In genomic region chr3:32835943-32836342, GRCh38 we compare ENCODE assay signal across 18 cellular contexts. TPM values are rescaled to one million over a fixed set of nuclear protein-coding genes. Genes with fewer than 3 reads are reported as not detected.
A peak's percentile ranks its signal among the peaks of the same experiment; 100 is the strongest.
DNase-seq lines count a peak whose midpoint lies in the region; ATAC-seq and TF ChIP-seq lines count a peak whose summit lies in the region.
"Had no signal": no experiment of that assay in that cellular context is flagged by ENCODE, and none has a peak within 500 bp of the region (broad histone marks: within the 10 kb centered on the region; RNA-seq: fewer than 3 reads in every experiment).

No MANE protein-coding gene starts in this region.

- H3K79me2 ChIP-seq in Loucy (ENCODE audit: insufficient read depth, low read length): peaks cover 100% of the 10 kb centered on the region
- peaks cover 100% of the 10 kb centered on the region for H3K79me2 ChIP-seq in neural progenitor cell (ENCODE audit: low read depth)

- H3K27me3 ChIP-seq in Loucy (ENCODE audit: insufficient read depth, low read length, poor library complexity, severe bottlenecking) (no peaks in the 10 kb centered on the region), neural progenitor cell (no peaks in the 10 kb centered on the region)
- H3K27me3 ChIP-seq: BLaER1 had no signal

- peaks cover 85% of the 10 kb centered on the region for H3K4me1 Mint-ChIP-seq in neural progenitor cell

- H4K20me1 ChIP-seq in Loucy (ENCODE audit: insufficient read depth, low read length, poor library complexity, severe bottlenecking): no peaks in the 10 kb centered on the region
- H4K20me1 ChIP-seq in neural progenitor cell (ENCODE audit: low read depth): peaks cover 100% of the 10 kb centered on the region
- H4K20me1 ChIP-seq: BLaER1 had no signal

- H3K4me2 ChIP-seq in Loucy (ENCODE audit: low read depth, low read length, poor library complexity, severe bottlenecking) (peak overlapping the region; percentile 28), neural progenitor cell (peak overlapping the region; percentile 81)
- H3K4me2 ChIP-seq: BLaER1 had no signal

- TF ChIP-seq CTCF in Loucy (conservative IDR thresholded peaks at IDR 0.05; ENCODE audit: low read length) (no peak), neural progenitor cell (IDR thresholded peaks at IDR 0.05) (no peak)

- H3K9ac ChIP-seq in Loucy (ENCODE audit: low read depth, low read length, poor library complexity, severe bottlenecking) (peak overlapping the region; percentile 34), neural progenitor cell (no peak overlapping the region)
- H3K9ac ChIP-seq: BLaER1 had no signal

- peaks cover 7% of the 10 kb centered on the region for H3K36me3 Mint-ChIP-seq in neural progenitor cell
- H3K36me3 Mint-ChIP-seq: CD8-positive, alpha-beta T cell had no signal

- H3K27me3 Mint-ChIP-seq in neural progenitor cell (ENCODE audit: insufficient read depth, low read depth): peaks cover 5% of the 10 kb centered on the region

- H3K27ac Mint-ChIP-seq in neural progenitor cell: peak overlapping the region; percentile 17
- H3K27ac Mint-ChIP-seq: CD8-positive, alpha-beta T cell had no signal

- H3K27ac ChIP-seq in neural progenitor cell: peak overlapping the region; percentile 98
- H3K27ac ChIP-seq: BLaER1, SJSA1 had no signal

- H3K4me3 ChIP-seq in Loucy (ENCODE audit: low read length, poor library complexity, severe bottlenecking): peak overlapping the region; percentile 1
- peak overlapping the region; percentile 36 for H3K4me3 ChIP-seq in neural progenitor cell
- H3K4me3 ChIP-seq: BLaER1, SJSA1 had no signal

- H3K9me3 Mint-ChIP-seq in neural progenitor cell: no peaks in the 10 kb centered on the region
- H3K9me3 Mint-ChIP-seq: CD8-positive, alpha-beta T cell had no signal

- H3K9me3 ChIP-seq in Loucy (ENCODE audit: insufficient read depth, low read depth, low read length): no peaks in the 10 kb centered on the region
- H3K9me3 ChIP-seq in neural progenitor cell (ENCODE audit: low read depth): no peaks in the 10 kb centered on the region
- H3K9me3 ChIP-seq: BLaER1, SJSA1 had no signal

- peak; percentile 71 for DNase-seq in ELF-1 (ENCODE audit: low read depth, low spot score)
- DNase-seq in iPS DF 19.7 (ENCODE audit: low read depth, low spot score): peak; percentile 89
- peak; percentile 50 for DNase-seq in neural progenitor cell (ENCODE audit: low spot score)
- DNase-seq in RKO (ENCODE audit: low spot score): no peak
- no peak for DNase-seq in NCI-H1436 treated with DMSO at 0.1 percent for 48 hours (lab: John Stamatoyannopoulos, UW)
- DNase-seq: CD8-positive, alpha-beta T cell; DMS79 treated with DMSO at 0.1 percent for 48 hours; MV-4-11; NCI-H1417; NCI-H1930; NCI-H2171 treated with DMSO at 0.1 percent for 48 hours; NCI-H748 treated with DMSO at 0.1 percent for 48 hours; PC-3 had no signal

- H3K9me2 ChIP-seq in Loucy (replicated peaks; ENCODE audit: low read depth, low read length): no peaks in the 10 kb centered on the region

- H3F3A ChIP-seq in Loucy (ENCODE audit: low read depth): no peaks in the 10 kb centered on the region
- H3F3A ChIP-seq in neural progenitor cell (ENCODE audit: low read depth): peaks cover 98% of the 10 kb centered on the region

- H3K4me1 ChIP-seq in Loucy (ENCODE audit: insufficient read depth, low read length, poor library complexity, severe bottlenecking): peaks cover 66% of the 10 kb centered on the region
- H3K4me1 ChIP-seq in neural progenitor cell: peaks cover 87% of the 10 kb centered on the region
- H3K4me1 ChIP-seq: BLaER1, SJSA1 had no signal

- no peak overlapping the region for H2AFZ ChIP-seq in Loucy (ENCODE audit: low read length)
- no peak overlapping the region for H2AFZ ChIP-seq in neural progenitor cell (replicated peaks)

- peak overlapping the region; percentile 34 for H3K4me3 Mint-ChIP-seq in neural progenitor cell
- H3K4me3 Mint-ChIP-seq: CD8-positive, alpha-beta T cell had no signal

- no peaks in the 10 kb centered on the region for H3K36me3 ChIP-seq in Loucy (ENCODE audit: insufficient read depth, low read length)
- peaks cover 3% of the 10 kb centered on the region for H3K36me3 ChIP-seq in neural progenitor cell
- H3K36me3 ChIP-seq: BLaER1, SJSA1 had no signal

- ATAC-seq in HG02981 (IDR thresholded peaks at IDR 0.05; ENCODE audit: unreplicated experiment): no peak
- ATAC-seq: CD8-positive, alpha-beta T cell; PC-3 had no signal

RNA-seq across cellular contexts. Expression of gene TRIM71, which starts 18.1 kb away (rescaled TPM):
- total RNA-seq in neural progenitor cell (ENCODE audit: low replicate concordance): 106 and 107 TPM in 2 replicates
- total RNA-seq: CD8-positive, alpha-beta T cell; NCI-H460 had no signal

Comparison
In these comparisons a context has a peak if more than half of its experiments do, and no peak if none do; other contexts are left out.
1. DNase-seq: peak in ELF-1 (single experiment), iPS DF 19.7 (single experiment) and neural progenitor cell (single experiment); none in RKO (single experiment) and NCI-H1436 treated with DMSO at 0.1 percent for 48 hours (single experiment).